8 cellular contexts compared by ENCODE assay signal in the genomic region with DNA sequence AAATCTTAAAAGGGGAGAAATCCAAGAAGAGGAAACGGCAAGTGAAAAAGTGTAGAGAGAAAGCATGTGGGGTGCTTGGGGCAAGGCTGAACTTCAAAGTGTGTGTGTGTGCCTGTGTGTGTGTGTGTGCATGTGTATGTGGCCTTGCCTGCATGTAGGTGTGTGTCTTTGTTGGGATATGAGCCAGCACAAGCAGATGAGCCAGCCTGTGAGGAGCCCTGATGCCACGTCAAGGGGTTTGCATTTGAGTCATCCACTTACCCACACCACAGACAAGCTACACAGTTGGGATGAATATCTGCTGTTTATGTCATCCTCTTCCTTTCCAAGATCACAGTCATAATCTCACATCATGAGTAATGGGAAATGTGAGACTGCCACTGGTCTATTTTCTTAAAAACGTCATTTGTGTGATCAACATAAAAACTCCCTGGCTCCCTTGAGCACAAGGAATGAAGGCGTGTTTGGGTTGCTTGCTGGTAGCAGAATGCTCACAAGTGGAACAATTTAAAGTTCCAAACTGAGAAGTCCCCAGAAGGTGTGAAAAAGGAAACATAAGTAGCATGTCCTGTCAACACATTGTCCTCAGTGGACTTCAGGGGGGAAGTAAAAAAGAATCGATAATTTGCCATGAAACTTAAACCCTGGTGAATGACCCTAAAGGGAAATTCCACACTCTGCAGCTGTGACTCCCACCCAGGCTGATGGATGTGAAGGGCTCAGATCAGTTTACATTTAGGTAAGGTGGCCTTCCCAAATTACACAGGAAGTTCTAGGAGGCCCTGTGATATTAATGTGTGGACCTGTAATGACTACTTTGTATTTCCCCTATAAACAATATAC. TPM values are rescaled to one million over a fixed set of nuclear protein-coding genes. Genes with fewer than 3 reads are reported as not detected.
DNase-seq lines count a peak whose midpoint lies in the region; ATAC-seq and TF ChIP-seq lines count a peak whose summit lies in the region.

No MANE protein-coding gene starts in this region.

- H3K4me3 Mint-ChIP-seq in activated T-cell treated with anti-CD3 and anti-CD28 coated beads, Interleukin-2, amount 50 U/mL, for 4 hours: no peak overlapping the region

- peak overlapping the region; percentile 95 for H2BK120ac ChIP-seq in IMR-90 (ENCODE audit: low read depth, low read length)

- H3K4me1 Mint-ChIP-seq in activated T-cell treated with anti-CD3 and anti-CD28 coated beads, Interleukin-2, amount 50 U/mL, for 4 hours (ENCODE audit: low read depth): peaks cover 27% of the 10 kb centered on the region

- 0% methylated on average over 1 of the region's 5 CpGs; no CpG with 5 or more reads in 1 of the 2 experiments for WGBS in IMR-90 (ENCODE audit: extremely low coverage in 2 of 2, insufficient read length in 1 of 2), 2 experiments

- BruUV-seq in IMR-90 (replicated peaks; lab: Mats Ljungman, UMichigan): no TSS peak

- H2BK15ac ChIP-seq in IMR-90 (ENCODE audit: low read depth, low read length): peak overlapping the region; percentile 82

- H4K8ac ChIP-seq in IMR-90 (ENCODE audit: low read depth in 2 of 2, low read length in 2 of 2): peak overlapping the region; percentile 57 to 82; a peak in 3 of 4 replicates

- peak overlapping the region; percentile 71 for H3K56ac ChIP-seq in IMR-90 (ENCODE audit: extremely low read depth, insufficient read depth, low read length)

- no peaks in the 10 kb centered on the region for H3K27me3 Mint-ChIP-seq in activated T-cell treated with anti-CD3 and anti-CD28 coated beads, Interleukin-2, amount 50 U/mL, for 4 hours (ENCODE audit: low read depth)

- no peak overlapping the region for H3K4me3 ChIP-seq in IMR-90 (ENCODE audit: insufficient read depth, low read depth, low read length)
- no peak overlapping the region for H3K4me3 ChIP-seq in coronary artery

- peak overlapping the region; percentile 69 for H3K14ac ChIP-seq in IMR-90 (replicated peaks; ENCODE audit: low read depth, low read length)

- TF ChIP-seq CTCF in IMR-90 (conservative IDR thresholded peaks at IDR 0.05; ENCODE audit: low read depth, low read length): no peak
- TF ChIP-seq CTCF in coronary artery (IDR thresholded peaks at IDR 0.05): no peak

- POLR2A ChIA-PET in IMR-90 (lab: Charles Lee; ENCODE audit: unreplicated experiment): interaction anchor here (0.7 to 1.0 kb wide), 2 partner anchors 12 to 15 kb away, joined by 3 to 5 read pairs; no protein-coding TSS in a partner anchor

- H3K36me3 ChIP-seq in IMR-90 (ENCODE audit: control insufficient read depth, insufficient read depth, low read length): no peaks in the 10 kb centered on the region

- peak overlapping the region; percentile 82 for H3K4ac ChIP-seq in IMR-90 (ENCODE audit: low read depth, low read length)

- peak overlapping the region; percentile 92 for H2AK5ac ChIP-seq in IMR-90 (ENCODE audit: low read depth, low read length)

- H3K9ac ChIP-seq in IMR-90 (ENCODE audit: low read depth, low read length): peak overlapping the region; percentile 20

- H3K9me3 Mint-ChIP-seq in activated T-cell treated with anti-CD3 and anti-CD28 coated beads, Interleukin-2, amount 50 U/mL, for 4 hours: no peaks in the 10 kb centered on the region

- H3K18ac ChIP-seq in IMR-90 (ENCODE audit: low read depth, low read length): peak overlapping the region; percentile 99

- H4K91ac ChIP-seq in IMR-90 (ENCODE audit: insufficient read depth, low read depth, low read length): peak overlapping the region; percentile 77

- peak overlapping the region; percentile 90 for H2BK20ac ChIP-seq in IMR-90 (ENCODE audit: low read depth, low read length)

- dilution Hi-C loops in IMR-90 (cut with HindIII; ENCODE audit: low sequenced_read_pairs, unreplicated experiment): no loop called here

- no peaks in the 10 kb centered on the region for H3K36me3 Mint-ChIP-seq in activated T-cell treated with anti-CD3 and anti-CD28 coated beads, Interleukin-2, amount 50 U/mL, for 4 hours (ENCODE audit: insufficient read depth)

- peak overlapping the region; percentile 93 for H2BK5ac ChIP-seq in IMR-90 (ENCODE audit: low read depth, low read length, poor library complexity, severe bottlenecking)

- in situ Hi-C loops in IMR-90 (cut with MboI; ENCODE audit: low sequenced_read_pairs) (no loop called here), KBM-7 (cut with MboI; ENCODE audit: low pct_unique_long_range_greater_than_20kb, low sequenced_read_pairs) (no loop called here)

- peak overlapping the region; percentile 67 for H2AFZ ChIP-seq in IMR-90 (replicated peaks; ENCODE audit: low read length, poor library complexity)

- ATAC-seq in GM21360 (IDR thresholded peaks at IDR 0.05; ENCODE audit: unreplicated experiment) (peak; percentile 76), IMR-90 (ENCODE audit: low read depth) (peak; percentile 94)
- peak; percentile 98 for ATAC-seq in activated T-cell treated with anti-CD3 and anti-CD28 coated beads, Interleukin-2, amount 50 U/mL, for 4 hours

- H3K27ac ChIP-seq in IMR-90 (ENCODE audit: insufficient read depth, low read length) (peak overlapping the region; percentile 82), coronary artery (peak overlapping the region in 1 of 2 donors; percentile 71)

- 0 out of 2 replicates have a peak, but pooled peaks have one; percentile 13 for TF ChIP-seq RAD21 in IMR-90 (IDR thresholded peaks at IDR 0.05; ENCODE audit: low read length)

- DNase-seq in AG20443 (ENCODE audit: low spot score) (peak; percentile 97), IMR-90 (peak; percentile 100), hepatic stellate cell (ENCODE audit: low spot score) (peak; percentile 96), coronary artery (ENCODE audit: low spot score) (no peak), KBM-7 (no peak)
- DNase-seq in activated T-cell treated with anti-CD3 and anti-CD28 coated beads, Interleukin-2, amount 50 U/mL, for 4 hours: peak; percentile 44
- DNase-seq in stimulated activated CD8-positive, alpha-beta memory T cell treated with anti-CD3 and anti-CD28 coated beads, Interleukin-12 subunit alpha, Interleukin-12 subunit beta, amount 100 ng/mL, for 4 hours (ENCODE audit: low read depth): peak; percentile 25

- H3K27me3 ChIP-seq in IMR-90 (ENCODE audit: control insufficient read depth, insufficient read depth, low read length): no peaks in the 10 kb centered on the region

- peak overlapping the region; percentile 55; the same call in 1 of the 2 replicates for H3K23ac ChIP-seq in IMR-90 (ENCODE audit: low read depth, low read length)

- peak; percentile 92 for TF ChIP-seq POLR2A in IMR-90 (IDR thresholded peaks at IDR 0.05; ENCODE audit: low read depth, low read length)

- peak overlapping the region; percentile 56 for H2AK9ac ChIP-seq in IMR-90 (replicated peaks; ENCODE audit: low read depth, low read length, poor library complexity)

- H3K9me3 ChIP-seq in IMR-90 (ENCODE audit: control insufficient read depth, insufficient read depth, low read length): no peaks in the 10 kb centered on the region

- no peaks in the 10 kb centered on the region for H4K20me1 ChIP-seq in IMR-90 (ENCODE audit: insufficient read depth, low read length)

- H3K4me1 ChIP-seq in IMR-90 (ENCODE audit: control insufficient read depth, insufficient read depth, low read length): peaks cover 15% of the 10 kb centered on the region

- peaks cover 9% of the 10 kb centered on the region for H3K9me1 ChIP-seq in IMR-90 (ENCODE audit: insufficient read depth, low read length)

- peak overlapping the region; percentile 81 for H4K5ac ChIP-seq in IMR-90 (ENCODE audit: low read depth, low read length)

- intact Hi-C loops in IMR-90 (cut with micrococcal nuclease): loop anchor here (1.0 kb wide), 1 partner anchor 35 kb away; no protein-coding TSS in a partner anchor

- peak overlapping the region; percentile 52 for H3K4me2 ChIP-seq in IMR-90 (ENCODE audit: low read depth, low read length)

- CTCF ChIA-PET in IMR-90 (lab: Yijun Ruan, JAX): interaction anchor here (1.4 kb wide), 1 partner anchor 16 kb away, joined by 3 read pairs; no protein-coding TSS in a partner anchor

- no peaks in the 10 kb centered on the region for H3K79me1 ChIP-seq in IMR-90 (ENCODE audit: low read depth in 1 of 2, low read length in 2 of 2)

TF ChIP-seq in IMR-90, 13 proteins besides CTCF, POLR2A, EP300 and RAD21 (continues in another document):
- TF ChIP-seq MXI1 (IDR thresholded peaks at IDR 0.05; ENCODE audit: borderline replicate concordance, low read depth, low read length) (0 out of 2 replicates have a peak, but pooled peaks have one; percentile 27), MAZ (IDR thresholded peaks at IDR 0.05; ENCODE audit: borderline replicate concordance, low read depth, low read length) (peak; percentile 35; the same call in 1 of the 2 replicates), CHD1 (IDR thresholded peaks at IDR 0.05; ENCODE audit: low read depth, low read length) (no peak), CEBPB (IDR thresholded peaks at IDR 0.05; ENCODE audit: low read depth, low read length) (peak; percentile 43; the same call in 1 of the 2 replicates)
- TF ChIP-seq, protein P1, sequence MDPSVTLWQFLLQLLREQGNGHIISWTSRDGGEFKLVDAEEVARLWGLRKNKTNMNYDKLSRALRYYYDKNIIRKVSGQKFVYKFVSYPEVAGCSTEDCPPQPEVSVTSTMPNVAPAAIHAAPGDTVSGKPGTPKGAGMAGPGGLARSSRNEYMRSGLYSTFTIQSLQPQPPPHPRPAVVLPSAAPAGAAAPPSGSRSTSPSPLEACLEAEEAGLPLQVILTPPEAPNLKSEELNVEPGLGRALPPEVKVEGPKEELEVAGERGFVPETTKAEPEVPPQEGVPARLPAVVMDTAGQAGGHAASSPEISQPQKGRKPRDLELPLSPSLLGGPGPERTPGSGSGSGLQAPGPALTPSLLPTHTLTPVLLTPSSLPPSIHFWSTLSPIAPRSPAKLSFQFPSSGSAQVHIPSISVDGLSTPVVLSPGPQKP (IDR thresholded peaks at IDR 0.05; ENCODE audit: borderline replicate concordance, low read depth, low read length): no peak

RNA-seq across cellular contexts. Expression of a gene that starts 14.7 kb away (rescaled TPM):
- total RNA-seq in IMR-90 (2012; rRNA removed): under 0.01 TPM in 1 of 2 replicates, not detected in the other
- 0.07 and 0.36 TPM in 2 replicates for polyA plus RNA-seq in IMR-90 (2012; rRNA removed)
- 0.14 TPM in 1 of 2 replicates, not detected in the other for polyA plus RNA-seq in IMR-90 (2012; cell fraction: cytosol; rRNA removed)
- polyA plus RNA-seq in IMR-90 (2012; cell fraction: nucleus; rRNA removed; ENCODE audit: low replicate concordance): 0.59 and 1.5 TPM in 2 replicates
- under 1 TPM in 2 of 3 donors, not detected in 1; 0.16 to 0.66 TPM for total RNA-seq in activated T-cell treated with anti-CD3 and anti-CD28 coated beads, Interleukin-2, amount 50 U/mL, for 4 hours

RNA-seq across cellular contexts. Expression of a gene that starts 14.8 kb away (rescaled TPM):
- total RNA-seq in IMR-90 (2012; rRNA removed): 0.18 TPM in 1 of 2 replicates, not detected in the other
- polyA plus RNA-seq in IMR-90 (2012; rRNA removed): 0.20 and 0.29 TPM in 2 replicates
- polyA plus RNA-seq in IMR-90 (2012; cell fraction: cytosol; rRNA removed): 0.04 and 0.08 TPM in 2 replicates
- polyA plus RNA-seq in IMR-90 (2012; cell fraction: nucleus; rRNA removed; ENCODE audit: low replicate concordance): 0.46 and 2.3 TPM in 2 replicates
- total RNA-seq in activated T-cell treated with anti-CD3 and anti-CD28 coated beads, Interleukin-2, amount 50 U/mL, for 4 hours: not detected

RNA-seq across cellular contexts. Expression of a gene that starts 32.5 kb away (rescaled TPM):
- total RNA-seq in IMR-90 (2012; rRNA removed): 8.3 and 14.0 TPM in 2 replicates
- polyA plus RNA-seq in IMR-90 (2012; rRNA removed): 50.7 and 56.8 TPM in 2 replicates
- polyA plus RNA-seq in IMR-90 (2012; cell fraction: cytosol; rRNA removed): 15.6 and 26.1 TPM in 2 replicates
- polyA plus RNA-seq in IMR-90 (2012; cell fraction: nucleus; rRNA removed; ENCODE audit: low replicate concordance): 214 and 556 TPM in 2 replicates
- 10 to 100 TPM; 30.0 to 41.6 (median 37.0) TPM for total RNA-seq in activated T-cell treated with anti-CD3 and anti-CD28 coated beads, Interleukin-2, amount 50 U/mL, for 4 hours

Comparison
In these comparisons a context has a peak if more than half of its experiments do, and no peak if none do; other contexts are left out.
1. DNase-seq: peak in AG20443 (single experiment), IMR-90 (single experiment), activated T-cell treated with anti-CD3 and anti-CD28 coated beads, Interleukin-2, amount 50 U/mL, for 4 hours (single experiment), hepatic stellate cell (single experiment) and stimulated activated CD8-positive, alpha-beta memory T cell treated with anti-CD3 and anti-CD28 coated beads, Interleukin-12 subunit alpha, Interleukin-12 subunit beta, amount 100 ng/mL, for 4 hours (single experiment); none in coronary artery (single experiment) and KBM-7 (single experiment).
2. Peak in every context shown above with its lines, with median percentiles within 50 percentile points of each other: ATAC-seq.